1 cellular context compared by ENCODE assay signal in genomic region chr7:99027241-99027640, GRCh38.
TF ChIP-seq lines count a peak whose summit lies in the region.

No MANE protein-coding gene starts in this region.

TF ChIP-seq in HepG2, 621 proteins besides CTCF, POLR2A, EP300 and RAD21 (continued from another document):
- TF ChIP-seq ZBTB4 (CRISPR knock-in tag; IDR thresholded peaks at IDR 0.05; ENCODE audit: borderline replicate concordance) (no peak), MAFF (IDR thresholded peaks at IDR 0.05; ENCODE audit: low read depth, low read length) (0 out of 2 replicates have a peak, but pooled peaks have one; percentile 17), MAFK (conservative IDR thresholded peaks at IDR 0.05 in 1 of 2, IDR thresholded peaks at IDR 0.05 in 1 of 2; ENCODE audit: low read length in 2 of 2) (peak; percentile 14 to 22; a peak in 1 of 4 replicates)
